1 cellular context compared by ENCODE assay signal in genomic region chr1:235328271-235329138, GRCh38.
TF ChIP-seq lines count a peak whose summit lies in the region.

GGPS1 (plus strand) TSS chr1:235328570; CDS start chr1:235335265, 6,695 bp downstream.

TF ChIP-seq in K562, 482 proteins besides CTCF, POLR2A, EP300 and RAD21 (continued from another document):
- no peak; the same call in 1 of the 2 replicates for TF ChIP-seq CEBPG (CRISPR knock-in tag; IDR thresholded peaks at IDR 0.05)
- 0 out of 4 replicates have a peak, but pooled peaks of 1 of the 2 experiments have one; percentile 26 for TF ChIP-seq CEBPG (tag; conservative IDR thresholded peaks at IDR 0.05 in 1 of 2, IDR thresholded peaks at IDR 0.05 in 1 of 2)
- TF ChIP-seq, protein P1, sequence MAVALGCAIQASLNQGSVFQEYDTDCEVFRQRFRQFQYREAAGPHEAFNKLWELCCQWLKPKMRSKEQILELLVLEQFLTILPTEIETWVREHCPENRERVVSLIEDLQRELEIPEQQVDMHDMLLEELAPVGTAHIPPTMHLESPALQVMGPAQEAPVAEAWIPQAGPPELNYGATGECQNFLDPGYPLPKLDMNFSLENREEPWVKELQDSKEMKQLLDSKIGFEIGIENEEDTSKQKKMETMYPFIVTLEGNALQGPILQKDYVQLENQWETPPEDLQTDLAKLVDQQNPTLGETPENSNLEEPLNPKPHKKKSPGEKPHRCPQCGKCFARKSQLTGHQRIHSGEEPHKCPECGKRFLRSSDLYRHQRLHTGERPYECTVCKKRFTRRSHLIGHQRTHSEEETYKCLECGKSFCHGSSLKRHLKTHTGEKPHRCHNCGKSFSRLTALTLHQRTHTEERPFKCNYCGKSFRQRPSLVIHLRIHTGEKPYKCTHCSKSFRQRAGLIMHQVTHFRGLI (CRISPR knock-in tag; IDR thresholded peaks at IDR 0.05): 0 out of 2 replicates have a peak, but pooled peaks have one; percentile 6
- peak; percentile 64 for TF ChIP-seq ZNF316 (IDR thresholded peaks at IDR 0.05)
- TF ChIP-seq NFE2 (IDR thresholded peaks at IDR 0.05; ENCODE audit: low read depth): peak; percentile 2; the same call in 1 of the 2 replicates
- TF ChIP-seq SMARCB1 (IDR thresholded peaks at IDR 0.05; ENCODE audit: insufficient read length, low read depth): no peak
- TF ChIP-seq CREB3L1 (IDR thresholded peaks at IDR 0.05; ENCODE audit: borderline replicate concordance, low read depth): peak; percentile 56; the same call in 1 of the 2 replicates
- peak; percentile 94 for TF ChIP-seq ASH1L (IDR thresholded peaks at IDR 0.05; ENCODE audit: borderline replicate concordance, low read depth, partially characterized antibody)
- TF ChIP-seq MNT (conservative IDR thresholded peaks at IDR 0.05): peak in 1 of 2 experiments; percentile 74
- peak; percentile 49; the same call in 1 of the 2 replicates for TF ChIP-seq ZNF444 (CRISPR knock-in tag; IDR thresholded peaks at IDR 0.05)
- peak; percentile 83 for TF ChIP-seq DPF2 (IDR thresholded peaks at IDR 0.05)
- peak; percentile 94 for TF ChIP-seq ZSCAN29 (IDR thresholded peaks at IDR 0.05)
- no peak for TF ChIP-seq NR1H2 (CRISPR knock-in tag; IDR thresholded peaks at IDR 0.05)
- TF ChIP-seq JUND (IDR thresholded peaks at IDR 0.05; ENCODE audit: borderline replicate concordance, low read depth, low read length): peak; percentile 3; the same call in 1 of the 2 replicates
- TF ChIP-seq JUND (tag; IDR thresholded peaks at IDR 0.05; ENCODE audit: borderline replicate concordance, low read depth, low read length): peak; percentile 57; the same call in 1 of the 3 replicates
- TF ChIP-seq HCFC1 (IDR thresholded peaks at IDR 0.05; ENCODE audit: low read depth, low read length): peak; percentile 93
- TF ChIP-seq MIER1 (IDR thresholded peaks at IDR 0.05; ENCODE audit: low read depth): peak; percentile 53; the same call in 1 of the 2 replicates
- TF ChIP-seq ZNF766 (CRISPR knock-in tag; conservative IDR thresholded peaks at IDR 0.05): peak; percentile 82
- peak; percentile 53; the same call in 1 of the 2 replicates for TF ChIP-seq MTA1 (IDR thresholded peaks at IDR 0.05; ENCODE audit: borderline replicate concordance)
- TF ChIP-seq FOXM1 (IDR thresholded peaks at IDR 0.05; ENCODE audit: low read depth): peak; percentile 80
- TF ChIP-seq FOXM1 (CRISPR knock-in tag; IDR thresholded peaks at IDR 0.05; ENCODE audit: low read depth): no peak
- peak; percentile 35 for TF ChIP-seq POU5F1 (IDR thresholded peaks at IDR 0.05; ENCODE audit: borderline replicate concordance, low read depth, low read length, partially characterized antibody)
- TF ChIP-seq TBP (optimal IDR thresholded peaks at IDR 0.05; ENCODE audit: low read depth, low read length): peak; percentile 81
- peak; percentile 24 for TF ChIP-seq BCOR (IDR thresholded peaks at IDR 0.05)
- TF ChIP-seq L3MBTL2 (IDR thresholded peaks at IDR 0.05): peak; percentile 56
- no peak for TF ChIP-seq CHCHD3 (CRISPR knock-in tag; IDR thresholded peaks at IDR 0.05)
- peak; percentile 84; the same call in 1 of the 2 replicates for TF ChIP-seq MTA3 (IDR thresholded peaks at IDR 0.05; ENCODE audit: borderline replicate concordance)
- TF ChIP-seq, protein P2, sequence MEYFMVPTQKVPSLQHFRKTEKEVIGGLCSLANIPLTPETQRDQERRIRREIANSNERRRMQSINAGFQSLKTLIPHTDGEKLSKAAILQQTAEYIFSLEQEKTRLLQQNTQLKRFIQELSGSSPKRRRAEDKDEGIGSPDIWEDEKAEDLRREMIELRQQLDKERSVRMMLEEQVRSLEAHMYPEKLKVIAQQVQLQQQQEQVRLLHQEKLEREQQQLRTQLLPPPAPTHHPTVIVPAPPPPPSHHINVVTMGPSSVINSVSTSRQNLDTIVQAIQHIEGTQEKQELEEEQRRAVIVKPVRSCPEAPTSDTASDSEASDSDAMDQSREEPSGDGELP (CRISPR knock-in tag; IDR thresholded peaks at IDR 0.05; ENCODE audit: borderline replicate concordance): peak; percentile 62
- TF ChIP-seq, protein P3, sequence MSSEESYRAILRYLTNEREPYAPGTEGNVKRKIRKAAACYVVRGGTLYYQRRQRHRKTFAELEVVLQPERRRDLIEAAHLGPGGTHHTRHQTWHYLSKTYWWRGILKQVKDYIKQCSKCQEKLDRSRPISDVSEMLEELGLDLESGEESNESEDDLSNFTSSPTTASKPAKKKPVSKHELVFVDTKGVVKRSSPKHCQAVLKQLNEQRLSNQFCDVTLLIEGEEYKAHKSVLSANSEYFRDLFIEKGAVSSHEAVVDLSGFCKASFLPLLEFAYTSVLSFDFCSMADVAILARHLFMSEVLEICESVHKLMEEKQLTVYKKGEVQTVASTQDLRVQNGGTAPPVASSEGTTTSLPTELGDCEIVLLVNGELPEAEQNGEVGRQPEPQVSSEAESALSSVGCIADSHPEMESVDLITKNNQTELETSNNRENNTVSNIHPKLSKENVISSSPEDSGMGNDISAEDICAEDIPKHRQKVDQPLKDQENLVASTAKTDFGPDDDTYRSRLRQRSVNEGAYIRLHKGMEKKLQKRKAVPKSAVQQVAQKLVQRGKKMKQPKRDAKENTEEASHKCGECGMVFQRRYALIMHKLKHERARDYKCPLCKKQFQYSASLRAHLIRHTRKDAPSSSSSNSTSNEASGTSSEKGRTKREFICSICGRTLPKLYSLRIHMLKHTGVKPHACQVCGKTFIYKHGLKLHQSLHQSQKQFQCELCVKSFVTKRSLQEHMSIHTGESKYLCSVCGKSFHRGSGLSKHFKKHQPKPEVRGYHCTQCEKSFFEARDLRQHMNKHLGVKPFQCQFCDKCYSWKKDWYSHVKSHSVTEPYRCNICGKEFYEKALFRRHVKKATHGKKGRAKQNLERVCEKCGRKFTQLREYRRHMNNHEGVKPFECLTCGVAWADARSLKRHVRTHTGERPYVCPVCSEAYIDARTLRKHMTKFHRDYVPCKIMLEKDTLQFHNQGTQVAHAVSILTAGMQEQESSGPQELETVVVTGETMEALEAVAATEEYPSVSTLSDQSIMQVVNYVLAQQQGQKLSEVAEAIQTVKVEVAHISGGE (CRISPR knock-in tag; IDR thresholded peaks at IDR 0.05): peak in 2 of 3 experiments; percentile 79 to 98; a peak in 4 of 6 replicates
- TF ChIP-seq, protein P4, sequence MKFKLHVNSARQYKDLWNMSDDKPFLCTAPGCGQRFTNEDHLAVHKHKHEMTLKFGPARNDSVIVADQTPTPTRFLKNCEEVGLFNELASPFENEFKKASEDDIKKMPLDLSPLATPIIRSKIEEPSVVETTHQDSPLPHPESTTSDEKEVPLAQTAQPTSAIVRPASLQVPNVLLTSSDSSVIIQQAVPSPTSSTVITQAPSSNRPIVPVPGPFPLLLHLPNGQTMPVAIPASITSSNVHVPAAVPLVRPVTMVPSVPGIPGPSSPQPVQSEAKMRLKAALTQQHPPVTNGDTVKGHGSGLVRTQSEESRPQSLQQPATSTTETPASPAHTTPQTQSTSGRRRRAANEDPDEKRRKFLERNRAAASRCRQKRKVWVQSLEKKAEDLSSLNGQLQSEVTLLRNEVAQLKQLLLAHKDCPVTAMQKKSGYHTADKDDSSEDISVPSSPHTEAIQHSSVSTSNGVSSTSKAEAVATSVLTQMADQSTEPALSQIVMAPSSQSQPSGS (CRISPR knock-in tag; IDR thresholded peaks at IDR 0.05): no peak
- TF ChIP-seq PBX2 (CRISPR knock-in tag; IDR thresholded peaks at IDR 0.05; ENCODE audit: low read depth): no peak
- TF ChIP-seq PBX2 (tag; conservative IDR thresholded peaks at IDR 0.05; ENCODE audit: low read depth): peak; percentile 78
- peak; percentile 52 for TF ChIP-seq RNF2 (IDR thresholded peaks at IDR 0.05)
- TF ChIP-seq E2F6 (IDR thresholded peaks at IDR 0.05; ENCODE audit: borderline replicate concordance in 1 of 2, extremely low read depth in 1 of 2, insufficient read depth in 1 of 2, insufficient read length in 1 of 2, low read depth in 1 of 2, low read length in 1 of 2, poor library complexity in 1 of 2, severe bottlenecking in 1 of 2): peak in 1 of 2 experiments; percentile 11
- TF ChIP-seq ELF2 (CRISPR knock-in tag; IDR thresholded peaks at IDR 0.05): no peak
- peak; percentile 71 for TF ChIP-seq ETS1 (conservative IDR thresholded peaks at IDR 0.05; ENCODE audit: control insufficient read depth, low read depth, low read length)
- TF ChIP-seq VEZF1 (CRISPR knock-in tag; IDR thresholded peaks at IDR 0.05): peak; percentile 99
- peak; percentile 82 for TF ChIP-seq RBM25 (IDR thresholded peaks at IDR 0.05; ENCODE audit: low read depth, low read length, severe bottlenecking)
- TF ChIP-seq MCM7 (IDR thresholded peaks at IDR 0.05): no peak
- 0 out of 2 replicates have a peak, but pooled peaks have one; percentile 37 for TF ChIP-seq DIDO1 (tag; IDR thresholded peaks at IDR 0.05; ENCODE audit: low read depth)
- no peak for TF ChIP-seq HNRNPK (IDR thresholded peaks at IDR 0.05; ENCODE audit: low read depth, low read length, poor library complexity, severe bottlenecking)
- TF ChIP-seq ZFP36 (IDR thresholded peaks at IDR 0.05; ENCODE audit: low read depth, low read length, partially characterized antibody): no peak
- TF ChIP-seq TCF15 (CRISPR knock-in tag; IDR thresholded peaks at IDR 0.05): 0 out of 2 replicates have a peak, but pooled peaks have one; percentile 27
- peak; percentile 52 for TF ChIP-seq NFYB (IDR thresholded peaks at IDR 0.05; ENCODE audit: extremely low read depth, insufficient read length)
